Comparison of ENCODE assay signal across 7 cellular contexts in the genomic region with DNA sequence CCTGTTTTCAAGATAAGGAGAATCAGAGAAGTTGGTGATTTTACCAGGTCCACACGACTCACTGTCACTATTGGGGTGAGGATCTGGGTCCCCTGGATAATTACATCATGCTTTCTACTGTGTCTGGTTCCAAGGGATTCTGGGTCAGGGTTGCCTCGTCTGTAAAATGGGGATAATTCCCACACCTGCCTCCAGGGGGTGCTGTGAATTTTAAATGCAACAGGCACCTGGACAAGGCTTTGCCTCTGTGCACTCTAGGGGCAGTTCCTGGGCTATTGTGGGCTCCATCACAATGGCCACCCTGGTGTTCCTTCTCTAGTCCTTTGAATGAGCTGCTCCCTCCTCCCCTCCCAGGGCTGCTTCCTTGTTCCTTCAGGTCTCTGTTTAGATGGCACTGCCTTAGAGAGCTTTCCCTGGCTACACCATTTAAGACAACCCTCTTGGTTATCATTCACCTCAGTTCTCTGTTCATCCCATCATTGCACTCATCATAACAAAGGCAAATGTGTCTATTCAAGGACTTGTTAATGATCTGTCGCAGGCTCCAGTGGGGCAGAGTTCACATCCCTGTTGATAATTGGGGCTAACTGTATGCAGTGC.
DNase-seq lines count a peak whose midpoint lies in the region; ATAC-seq and TF ChIP-seq lines count a peak whose summit lies in the region.

No MANE protein-coding gene starts in this region.

- H3K27ac ChIP-seq in naive thymus-derived CD4-positive, alpha-beta T cell (ENCODE audit: low read depth, low read length) = no peak overlapping the region
- H3K27ac ChIP-seq in upper lobe of left lung = no peak overlapping the region

- POLR2A ChIA-PET in naive thymus-derived CD4-positive, alpha-beta T cell (lab: Charles Lee) = no interaction called here

- CTCF ChIA-PET in naive thymus-derived CD4-positive, alpha-beta T cell (lab: Charles Lee) = interaction anchor here (0.5 kb wide), 1 partner anchor 281 kb away, joined by 3 read pairs; no protein-coding TSS in a partner anchor

- TF ChIP-seq CTCF in WI38 (IDR thresholded peaks at IDR 0.05; ENCODE audit: low read depth, low read length) (peak; percentile 63), upper lobe of left lung (IDR thresholded peaks at IDR 0.05) (peak; percentile 30 to 64 (median 50))

- peak; percentile 56 for DNase-seq in EL
- peak; percentile 30 for DNase-seq in HuH-7 (ENCODE audit: low spot score)
- DNase-seq in effector CD4-positive, alpha-beta T cell = peak; percentile 8
- peak in 7 of 9 donors; percentile 7 to 53 (median 20) for DNase-seq in naive thymus-derived CD4-positive, alpha-beta T cell
- DNase-seq in upper lobe of left lung = peak in 1 of 2 donors; percentile 21
- no peak for DNase-seq in inferior parietal cortex (ENCODE audit: extremely low spot score)

- 39 to 41% methylated on average over 3 of the region's 3 CpGs for WGBS in upper lobe of left lung, 2 donors

- H3K9me3 Mint-ChIP-seq in naive thymus-derived CD4-positive, alpha-beta T cell = peaks cover 0 to 2% (median 0%) of the 10 kb centered on the region in 11 donors

- ATAC-seq in naive thymus-derived CD4-positive, alpha-beta T cell = peak; percentile 52
- ATAC-seq in upper lobe of left lung (ENCODE audit: low FRiP score in 2 of 2) = no peak

- H3K36me3 Mint-ChIP-seq in naive thymus-derived CD4-positive, alpha-beta T cell = peaks cover 0 to 25% (median 0%) of the 10 kb centered on the region in 5 donors

- H3K36me3 ChIP-seq in naive thymus-derived CD4-positive, alpha-beta T cell (ENCODE audit: control insufficient read depth in 2 of 3, insufficient read depth in 3 of 3, low read length in 3 of 3) = no peaks in the 10 kb centered on the region
- H3K36me3 ChIP-seq in upper lobe of left lung = no peaks in the 10 kb centered on the region

- H3K27ac Mint-ChIP-seq in naive thymus-derived CD4-positive, alpha-beta T cell = no peak overlapping the region

- no peaks in the 10 kb centered on the region for H3K27me3 ChIP-seq in naive thymus-derived CD4-positive, alpha-beta T cell (ENCODE audit: control insufficient read depth in 2 of 2, insufficient read depth in 2 of 2, low read length in 2 of 2)
- no peaks in the 10 kb centered on the region for H3K27me3 ChIP-seq in upper lobe of left lung

- no peak overlapping the region for H3K4me3 Mint-ChIP-seq in naive thymus-derived CD4-positive, alpha-beta T cell

- H3K4me3 ChIP-seq in WI38 (ENCODE audit: low read depth, low read length) = no peak overlapping the region
- H3K4me3 ChIP-seq in naive thymus-derived CD4-positive, alpha-beta T cell (ENCODE audit: low read length) = no peak overlapping the region
- no peak overlapping the region for H3K4me3 ChIP-seq in upper lobe of left lung

- no peaks in the 10 kb centered on the region for H3K27me3 Mint-ChIP-seq in naive thymus-derived CD4-positive, alpha-beta T cell

- no peaks in the 10 kb centered on the region for H3K9me3 ChIP-seq in naive thymus-derived CD4-positive, alpha-beta T cell (ENCODE audit: control insufficient read depth in 2 of 3, low read length in 3 of 3)
- H3K9me3 ChIP-seq in upper lobe of left lung = no peaks in the 10 kb centered on the region

- H3K4me1 Mint-ChIP-seq in naive thymus-derived CD4-positive, alpha-beta T cell = peaks cover 0 to 4% (median 0%) of the 10 kb centered on the region in 7 donors

- H3K4me1 ChIP-seq in naive thymus-derived CD4-positive, alpha-beta T cell (ENCODE audit: control insufficient read depth in 2 of 2, insufficient read depth in 2 of 2, low read length in 2 of 2) = no peaks in the 10 kb centered on the region
- no peaks in the 10 kb centered on the region for H3K4me1 ChIP-seq in upper lobe of left lung

- no peak for TF ChIP-seq EP300 in upper lobe of left lung (IDR thresholded peaks at IDR 0.05)

- TF ChIP-seq POLR2A in upper lobe of left lung (IDR thresholded peaks at IDR 0.05) = no peak

- intact Hi-C loops in naive thymus-derived CD4-positive, alpha-beta T cell (cut with micrococcal nuclease) = loop anchor here in 1 of 2 donors (10.0 kb wide), 1 partner anchor 969 kb away; the partner anchor contains the start of gene MN1
